Comparison of ENCODE assay signal across 18 cellular contexts in the genomic region with DNA sequence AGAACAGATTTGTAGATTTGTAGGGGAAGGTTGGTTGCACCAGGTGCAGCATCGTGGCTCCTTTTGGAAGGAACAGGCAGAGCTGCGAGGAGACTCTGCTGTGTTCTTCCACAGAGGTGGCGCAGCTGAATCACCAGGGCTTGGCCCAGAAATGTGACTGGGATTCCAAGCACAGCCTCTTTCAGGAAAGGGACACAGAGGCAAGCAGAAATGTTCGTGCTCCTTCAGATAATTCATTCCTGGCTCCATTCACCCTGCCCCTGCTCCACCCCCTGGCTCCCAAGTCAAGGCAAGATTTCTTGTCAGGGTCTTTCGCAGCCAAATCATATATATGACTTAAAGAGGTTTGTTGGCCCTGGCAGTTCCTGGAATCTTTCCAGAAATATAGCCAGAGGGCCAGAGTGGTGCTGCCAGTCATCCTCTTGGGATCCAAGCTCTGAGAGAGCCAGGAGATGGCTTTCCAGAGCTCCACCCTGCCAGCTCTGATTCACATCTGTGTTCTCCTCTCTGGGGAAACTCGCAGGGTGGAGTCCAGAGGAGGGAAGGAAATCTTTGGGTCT.
A peak's percentile ranks its signal among the peaks of the same experiment; 100 is the strongest.
DNase-seq lines count a peak whose midpoint lies in the region; ATAC-seq, FAIRE-seq and TF ChIP-seq lines count a peak whose summit lies in the region.
"Had no signal": no experiment of that assay in that cellular context is flagged by ENCODE, and none has a peak within 500 bp of the region (broad histone marks: within the 10 kb centered on the region; RNA-seq: fewer than 3 reads in every experiment).

No MANE protein-coding gene starts in this region.

- peaks cover 6% of the 10 kb centered on the region for H3K9me3 Mint-ChIP-seq in nephron progenitor cell
- H3K9me3 Mint-ChIP-seq: activated T-cell treated with anti-CD3 and anti-CD28 coated beads, Interleukin-2, amount 50 U/mL, for 24 hours; T-helper 1 cell treated with Interleukin-12 subunit alpha and Interleukin-12 subunit beta and Interleukin-4 antibody, amounts not matched to agents 30 μg/mL and 1 μg/mL, for 36 hours had no signal

- H3K27ac ChIP-seq in H1 (ENCODE audit: low read depth, low read length) (no peak overlapping the region), left lung (peak overlapping the region in 1 of 2 donors; percentile 69), thoracic aorta (peak overlapping the region; percentile 62 to 69)
- H3K27ac ChIP-seq: C4-2B, pancreas had no signal

- H3K4me3 ChIP-seq in H1 (ENCODE audit: extremely low read depth in 1 of 4, insufficient read depth in 2 of 4, low read depth in 3 of 4, low read length in 4 of 4) (no peak overlapping the region), left lung (no peak overlapping the region), thoracic aorta (peak overlapping the region; percentile 18)
- H3K4me3 ChIP-seq: pancreas had no signal

- 0 out of 2 replicates have a peak overlapping the region, but pooled peaks have one; percentile 21 for H2BK20ac ChIP-seq in H1 (ENCODE audit: low read length)

- H3K4me1 Mint-ChIP-seq in nephron progenitor cell: peaks cover 24% of the 10 kb centered on the region
- H3K4me1 Mint-ChIP-seq: activated CD4-positive, alpha-beta T cell treated with anti-CD3 and anti-CD28 coated beads for 36 hours had no signal

- H3K79me2 ChIP-seq in H1 (ENCODE audit: control insufficient read depth in 1 of 2, insufficient read depth in 2 of 2, low read length in 2 of 2): no peaks in the 10 kb centered on the region

- no peaks in the 10 kb centered on the region for H3K23me2 ChIP-seq in H1 (ENCODE audit: low read depth, low read length)

- H3K14ac ChIP-seq in H1 (ENCODE audit: insufficient read length): no peak overlapping the region

- peaks cover 0 to 4% (median 0%) of the 10 kb centered on the region in 4 experiments; a peak in 1 of 7 replicates for H3K4me1 ChIP-seq in H1 (replicated peaks in 1 of 4; ENCODE audit: control insufficient read depth in 3 of 4, insufficient read depth in 4 of 4, low read length in 3 of 4)
- peaks cover 0 to 5% of the 10 kb centered on the region in 2 donors for H3K4me1 ChIP-seq in left lung
- H3K4me1 ChIP-seq in thoracic aorta (ENCODE audit: control insufficient read depth in 1 of 2, low read depth in 2 of 2): peaks cover 3 to 38% of the 10 kb centered on the region in 2 donors
- H3K4me1 ChIP-seq: pancreas had no signal

- FAIRE-seq in H1 (lab: Jason Lieb, UNC): no peak
- FAIRE-seq: astrocyte, pancreas had no signal

- DNase-seq in NCI-H226 (peak; percentile 34), H1 (ENCODE audit: low read depth in 1 of 2, low spot score in 2 of 2) (no peak), left lung (no peak), thoracic aorta (ENCODE audit: low spot score) (peak; percentile 41), NCI-H2029 treated with DMSO at 0.1 percent for 48 hours (lab: John Stamatoyannopoulos, UW) (no peak), nephron progenitor cell (no peak)
- no peak for DNase-seq in activated CD8-positive, alpha-beta memory T cell treated with anti-CD3 and anti-CD28 coated beads, Interleukin-2, amount 50 U/mL, for 4 hours
- DNase-seq: activated CD4-positive, alpha-beta T cell treated with anti-CD3 and anti-CD28 coated beads for 36 hours; activated T-cell treated with anti-CD3 and anti-CD28 coated beads, Interleukin-2, amount 50 U/mL, for 24 hours; H7; midbrain; NCI-H2171 treated with DMSO at 0.1 percent for 48 hours; pancreas; stimulated activated CD4-positive, alpha-beta T cell treated with anti-CD3 and anti-CD28 coated beads, Interleukin-1b, Interleukin-23, amount 100 ng/mL, for 48 hours had no signal

- H3K79me1 ChIP-seq in H1 (ENCODE audit: low read depth, low read length): no peaks in the 10 kb centered on the region

- 0 out of 2 replicates have a peak overlapping the region, but pooled peaks have one; percentile 9 for H2BK15ac ChIP-seq in H1 (ENCODE audit: low read length)

- 83% methylated on average over 6 of the region's 6 CpGs; no CpG with 5 or more reads in 1 of the 2 experiments for WGBS in H1 (ENCODE audit: extremely low coverage in 1 of 2, insufficient coverage in 1 of 2, insufficient read length in 1 of 2, insufficient replicate concordance in 2 of 2, low coverage in 1 of 2, low lambda C conversion rate in 2 of 2, missing lambda C conversion rate in 1 of 2), 2 experiments

- H3K9me3 ChIP-seq in H1 (ENCODE audit: insufficient read depth in 2 of 2, low read depth in 1 of 2, low read length in 1 of 2) (no peaks in the 10 kb centered on the region), left lung (no peaks in the 10 kb centered on the region), thoracic aorta (no peaks in the 10 kb centered on the region)
- H3K9me3 ChIP-seq: pancreas had no signal

- intact Hi-C loops in left lung (cut with DNase I): no loop called here

- peak overlapping the region; percentile 81 for H2AFZ ChIP-seq in H1 (ENCODE audit: low read length)

- TF ChIP-seq RAD21 in H1 (IDR thresholded peaks at IDR 0.05 in 1 of 2, conservative IDR thresholded peaks at IDR 0.05 in 1 of 2; ENCODE audit: low read depth in 2 of 2, low read length in 2 of 2): no peak

- H3K9ac ChIP-seq in H1 (replicated peaks in 1 of 4; ENCODE audit: extremely low read depth in 1 of 4, low read depth in 3 of 4, low read length in 3 of 4): no peak overlapping the region

- POLR2A ChIA-PET in H1 (lab: Charles Lee; ENCODE audit: partially characterized antibody): no interaction called here

- peak; percentile 22 for ATAC-seq in left lung
- ATAC-seq in thoracic aorta (ENCODE audit: insufficient number of reproducible peaks, low FRiP score, low read depth): peak; percentile 56
- no peak for ATAC-seq in GM19467 (IDR thresholded peaks at IDR 0.05; ENCODE audit: unreplicated experiment)
- ATAC-seq: activated CD4-positive, alpha-beta T cell treated with anti-CD3 and anti-CD28 coated beads for 36 hours had no signal

- no peak overlapping the region for H3K18ac ChIP-seq in H1 (ENCODE audit: extremely low read depth, low read length)

- no peak overlapping the region for H2BK12ac ChIP-seq in H1 (ENCODE audit: low read depth, low read length)

- CTCF ChIA-PET in H1 (lab: Charles Lee; ENCODE audit: partially characterized antibody): interaction anchor here (0.5 to 1.3 kb wide), 3 partner anchors 14 to 704 kb away, joined by 3 read pairs; no protein-coding TSS in a partner anchor

- H3K27me3 ChIP-seq in H1 (replicated peaks in 1 of 4; ENCODE audit: control insufficient read depth in 3 of 4, extremely low read depth in 1 of 4, insufficient read depth in 3 of 4, low read length in 3 of 4): no peaks in the 10 kb centered on the region; a peak in 1 of 7 replicates
- H3K27me3 ChIP-seq in left lung: no peaks in the 10 kb centered on the region
- H3K27me3 ChIP-seq in thoracic aorta (replicated peaks; ENCODE audit: insufficient read depth): no peaks in the 10 kb centered on the region
- H3K27me3 ChIP-seq: pancreas had no signal

- H3K4ac ChIP-seq in H1 (replicated peaks; ENCODE audit: insufficient read length, low read depth, low read length): no peak overlapping the region

- no peak overlapping the region for H3K23ac ChIP-seq in H1 (ENCODE audit: insufficient read length)

- H3K4me3 Mint-ChIP-seq in nephron progenitor cell: no peak overlapping the region
- H3K4me3 Mint-ChIP-seq: activated CD4-positive, alpha-beta T cell treated with anti-CD3 and anti-CD28 coated beads for 36 hours; activated T-cell treated with anti-CD3 and anti-CD28 coated beads, Interleukin-2, amount 50 U/mL, for 24 hours; T-helper 1 cell treated with Interleukin-12 subunit alpha and Interleukin-12 subunit beta and Interleukin-4 antibody, amounts not matched to agents 30 μg/mL and 1 μg/mL, for 36 hours had no signal

- H3K27ac Mint-ChIP-seq in nephron progenitor cell: no peak overlapping the region
- H3K27ac Mint-ChIP-seq: activated CD4-positive, alpha-beta T cell treated with anti-CD3 and anti-CD28 coated beads for 36 hours; activated T-cell treated with anti-CD3 and anti-CD28 coated beads, Interleukin-2, amount 50 U/mL, for 24 hours; T-helper 1 cell treated with Interleukin-12 subunit alpha and Interleukin-12 subunit beta and Interleukin-4 antibody, amounts not matched to agents 30 μg/mL and 1 μg/mL, for 36 hours had no signal

- no peak overlapping the region for H2BK120ac ChIP-seq in H1 (replicated peaks; ENCODE audit: low read depth, low read length)

- TF ChIP-seq POLR2A in H1 (IDR thresholded peaks at IDR 0.05; ENCODE audit: control extremely low read depth in 1 of 2, low read depth in 2 of 2, low read length in 2 of 2): no peak

- H3K4me2 ChIP-seq in H1 (ENCODE audit: insufficient read depth in 1 of 2, low read depth in 2 of 2, low read length in 2 of 2): no peak overlapping the region

- no peak overlapping the region for H4K8ac ChIP-seq in H1 (ENCODE audit: extremely low read depth, insufficient read depth, low read length)

- no peak overlapping the region for H3K56ac ChIP-seq in H1 (replicated peaks; ENCODE audit: insufficient read length, low read depth, low read length)

- no peaks in the 10 kb centered on the region for H3K36me3 Mint-ChIP-seq in nephron progenitor cell (ENCODE audit: low read depth)

- no peak overlapping the region for H2AK5ac ChIP-seq in H1 (ENCODE audit: low read depth, low read length)

- TF ChIP-seq EP300 in H1 (IDR thresholded peaks at IDR 0.05; ENCODE audit: borderline replicate concordance in 1 of 2, low read depth in 2 of 2, low read length in 2 of 2): no peak

- H2BK5ac ChIP-seq in H1 (ENCODE audit: low read depth, low read length): no peak overlapping the region

- TF ChIP-seq CTCF in H1 (IDR thresholded peaks at IDR 0.05; ENCODE audit: control extremely low read depth in 1 of 3, insufficient read depth in 1 of 3, low read depth in 1 of 3, low read length in 3 of 3): no peak
- TF ChIP-seq CTCF in left lung (IDR thresholded peaks at IDR 0.05): no peak
- no peak for TF ChIP-seq CTCF in thoracic aorta (IDR thresholded peaks at IDR 0.05)
- no peak for TF ChIP-seq CTCF in nephron progenitor cell (IDR thresholded peaks at IDR 0.05)

- no peaks in the 10 kb centered on the region for H3K36me3 ChIP-seq in H1 (ENCODE audit: control insufficient read depth in 2 of 4, insufficient read depth in 4 of 4, low read length in 3 of 4)
- H3K36me3 ChIP-seq in left lung: no peaks in the 10 kb centered on the region
- H3K36me3 ChIP-seq in thoracic aorta: no peaks in the 10 kb centered on the region
- H3K36me3 ChIP-seq: pancreas had no signal

- H4K20me1 ChIP-seq in H1 (replicated peaks in 1 of 2; ENCODE audit: control insufficient read depth in 1 of 2, insufficient read depth in 2 of 2, low read length in 2 of 2): no peaks in the 10 kb centered on the region

- no peak overlapping the region for H4K5ac ChIP-seq in H1 (ENCODE audit: insufficient read length, low read depth, low read length)

- no peak overlapping the region for H4K91ac ChIP-seq in H1 (replicated peaks; ENCODE audit: insufficient read length, low read length)

- H3K27me3 Mint-ChIP-seq in nephron progenitor cell (ENCODE audit: low read depth, poor library complexity): peaks cover 7% of the 10 kb centered on the region
- H3K27me3 Mint-ChIP-seq: activated CD4-positive, alpha-beta T cell treated with anti-CD3 and anti-CD28 coated beads for 36 hours; activated T-cell treated with anti-CD3 and anti-CD28 coated beads, Interleukin-2, amount 50 U/mL, for 24 hours had no signal

TF ChIP-seq in H1, 55 proteins besides CTCF, POLR2A, EP300 and RAD21 (continues in another document):
- TF ChIP-seq YY1 (IDR thresholded peaks at IDR 0.05; ENCODE audit: low read depth, low read length): no peak
- no peak for TF ChIP-seq JUN (IDR thresholded peaks at IDR 0.05; ENCODE audit: low read depth, low read length)
- TF ChIP-seq KDM1A (IDR thresholded peaks at IDR 0.05; ENCODE audit: borderline replicate concordance, low read length): no peak

Comparison
In these comparisons a context has a peak if more than half of its experiments do, and no peak if none do; other contexts are left out.
1. DNase-seq: peak in NCI-H226 (single experiment) and thoracic aorta (single experiment); none in H1 (0 of 2), left lung (0 of 2), NCI-H2029 treated with DMSO at 0.1 percent for 48 hours (single experiment), activated CD8-positive, alpha-beta memory T cell treated with anti-CD3 and anti-CD28 coated beads, Interleukin-2, amount 50 U/mL, for 4 hours (single experiment) and nephron progenitor cell (single experiment).